ENCODE assay signal across 8 cellular contexts in genomic region chr19:17205237-17206140, GRCh38. TPM values are rescaled to one million over a fixed set of nuclear protein-coding genes. Genes with fewer than 3 reads are reported as not detected.
DNase-seq lines count a peak whose midpoint lies in the region; TF ChIP-seq lines count a peak whose summit lies in the region.

No MANE protein-coding gene starts in this region.

- no peak overlapping the region for H3K4me3 ChIP-seq in NT2/D1 (ENCODE audit: insufficient read length, low read depth)
- H3K4me3 ChIP-seq in fibroblast of lung (replicated peaks in 1 of 4; ENCODE audit: control extremely low read depth in 1 of 4, insufficient read depth in 1 of 4, low read depth in 3 of 4, low read length in 4 of 4) = no peak overlapping the region
- H3K4me3 ChIP-seq in osteoblast (ENCODE audit: insufficient read depth, low read length) = no peak overlapping the region

- H3K9ac ChIP-seq in NT2/D1 (ENCODE audit: insufficient read length, low read depth) (peak overlapping the region; percentile 24), fibroblast of lung (ENCODE audit: insufficient read depth, low read length) (no peak overlapping the region)

- no peak overlapping the region for H3K4me3 Mint-ChIP-seq in activated T-cell treated with anti-CD3 and anti-CD28 coated beads, Interleukin-2, amount 50 U/mL, for 24 hours

- H3K4me1 ChIP-seq in NT2/D1 (ENCODE audit: insufficient read depth, insufficient read length) (peaks cover 22% of the 10 kb centered on the region), fibroblast of lung (ENCODE audit: control insufficient read depth, extremely low read depth, insufficient read depth, low read length) (no peaks in the 10 kb centered on the region), osteoblast (ENCODE audit: insufficient read depth, low read length) (peaks cover 4% of the 10 kb centered on the region)

- no peaks in the 10 kb centered on the region for H3K27me3 Mint-ChIP-seq in activated T-cell treated with anti-CD3 and anti-CD28 coated beads, Interleukin-2, amount 50 U/mL, for 24 hours

- H4K20me1 ChIP-seq in fibroblast of lung (ENCODE audit: control insufficient read depth, extremely low read depth, insufficient read depth, low read length) = no peaks in the 10 kb centered on the region
- peaks cover 15% of the 10 kb centered on the region for H4K20me1 ChIP-seq in osteoblast (ENCODE audit: insufficient read depth, low read length)

- H3K4me2 ChIP-seq in fibroblast of lung (ENCODE audit: extremely low read depth, insufficient read depth, low read length) (no peak overlapping the region), osteoblast (ENCODE audit: insufficient read depth, low read length) (no peak overlapping the region)

- H3K27ac Mint-ChIP-seq in activated T-cell treated with anti-CD3 and anti-CD28 coated beads, Interleukin-2, amount 50 U/mL, for 24 hours = no peak overlapping the region

- no peaks in the 10 kb centered on the region for H3K9me3 ChIP-seq in NT2/D1 (ENCODE audit: insufficient read depth, low read length)
- H3K9me3 ChIP-seq in fibroblast of lung (ENCODE audit: control insufficient read depth, insufficient read depth, low read depth, low read length) = no peaks in the 10 kb centered on the region
- no peaks in the 10 kb centered on the region for H3K9me3 ChIP-seq in osteoblast (ENCODE audit: low read depth, low read length)

- H2AFZ ChIP-seq in fibroblast of lung (ENCODE audit: low read length) (no peak overlapping the region), osteoblast (ENCODE audit: low read length) (no peak overlapping the region)

- H3K79me2 ChIP-seq in fibroblast of lung (ENCODE audit: control insufficient read depth, insufficient read depth, low read length) (no peaks in the 10 kb centered on the region), osteoblast (ENCODE audit: insufficient read depth, low read length) (no peaks in the 10 kb centered on the region)

- H3K27ac ChIP-seq in fibroblast of lung (ENCODE audit: insufficient read depth, low read length) = no peak overlapping the region
- no peak overlapping the region for H3K27ac ChIP-seq in osteoblast (ENCODE audit: low read depth, low read length)

- peaks cover 14% of the 10 kb centered on the region for H3K4me1 Mint-ChIP-seq in activated T-cell treated with anti-CD3 and anti-CD28 coated beads, Interleukin-2, amount 50 U/mL, for 24 hours (ENCODE audit: low read depth)

- no peaks in the 10 kb centered on the region for H3K27me3 ChIP-seq in NT2/D1 (ENCODE audit: insufficient read depth, insufficient read length)
- H3K27me3 ChIP-seq in fibroblast of lung (ENCODE audit: control insufficient read depth, insufficient read depth, low read length) = no peaks in the 10 kb centered on the region
- H3K27me3 ChIP-seq in osteoblast (ENCODE audit: insufficient read depth, low read length) = no peaks in the 10 kb centered on the region

- H3K36me3 ChIP-seq in NT2/D1 (ENCODE audit: insufficient read depth, insufficient read length, low read length) (peaks cover 78% of the 10 kb centered on the region), fibroblast of lung (ENCODE audit: control insufficient read depth, insufficient read depth, low read length) (peaks cover 50% of the 10 kb centered on the region), osteoblast (ENCODE audit: insufficient read depth, low read length) (peaks cover 70% of the 10 kb centered on the region)

- DNase-seq in NCI-H2227 (lab: John Stamatoyannopoulos, UW; ENCODE audit: unreplicated experiment) (peak; percentile 13), NCI-H2227 treated with DMSO at 0.1 percent for 48 hours (lab: John Stamatoyannopoulos, UW) (no peak), NT2/D1 (ENCODE audit: low read depth, low spot score) (no peak), fibroblast of lung (ENCODE audit: low read depth in 2 of 2) (peak; percentile 31 to 64), osteoblast (ENCODE audit: insufficient read length, low spot score, missing footprints) (peak; percentile 93), DMS153 (lab: John Stamatoyannopoulos, UW) (no peak)
- peak; percentile 70 for DNase-seq in activated T-cell treated with anti-CD3 and anti-CD28 coated beads, Interleukin-2, amount 50 U/mL, for 24 hours
- DNase-seq in NK-92 treated with Interleukin-12 subunit alpha and Interleukin-12 subunit beta, amount 100 ng/mL, for 24 hours (lab: John Stamatoyannopoulos, UW) = no peak

- H3K36me3 Mint-ChIP-seq in activated T-cell treated with anti-CD3 and anti-CD28 coated beads, Interleukin-2, amount 50 U/mL, for 24 hours (ENCODE audit: low read depth) = peaks cover 83% of the 10 kb centered on the region

- no peaks in the 10 kb centered on the region for H3K9me3 Mint-ChIP-seq in activated T-cell treated with anti-CD3 and anti-CD28 coated beads, Interleukin-2, amount 50 U/mL, for 24 hours

- TF ChIP-seq CTCF in fibroblast of lung (conservative IDR thresholded peaks at IDR 0.05 in 1 of 2, IDR thresholded peaks at IDR 0.05 in 1 of 2; ENCODE audit: low read depth in 1 of 2, low read length in 2 of 2) (peak; percentile 60 to 74), osteoblast (IDR thresholded peaks at IDR 0.05; ENCODE audit: extremely low read depth, low read depth, low read length) (peak; percentile 58)

RNA-seq across cellular contexts. Expression of gene USE1, which starts 9.7 kb away (rescaled TPM):
- total RNA-seq in fibroblast of lung = 23.8 and 26.5 TPM in 2 replicates
- 25.8 and 27.1 TPM in 2 replicates for polyA plus RNA-seq in fibroblast of lung
- polyA plus RNA-seq in fibroblast of lung (2012) = 33.5 and 33.7 TPM in 2 replicates
- polyA minus RNA-seq in fibroblast of lung (ENCODE audit: low replicate concordance) = 10.8 and 17.7 TPM in 2 replicates
- total RNA-seq in osteoblast = 22.4 and 25.7 TPM in 2 replicates

RNA-seq across cellular contexts. Expression of gene OCEL1, which starts 20.5 kb away (rescaled TPM):
- total RNA-seq in fibroblast of lung (2.6 and 4.6 TPM in 2 replicates), osteoblast (2.4 and 3.3 TPM in 2 replicates)
- polyA plus RNA-seq in fibroblast of lung = 4.5 and 8.8 TPM in 2 replicates
- 18.7 and 20.4 TPM in 2 replicates for polyA plus RNA-seq in fibroblast of lung (2012)
- polyA minus RNA-seq in fibroblast of lung (ENCODE audit: low replicate concordance) = 14.2 and 15.9 TPM in 2 replicates

RNA-seq across cellular contexts. Expression of gene NR2F6, which starts 40.2 kb away (rescaled TPM):
- total RNA-seq in fibroblast of lung = 37.0 and 42.4 TPM in 2 replicates
- 9.6 and 10.4 TPM in 2 replicates for polyA plus RNA-seq in fibroblast of lung
- polyA plus RNA-seq in fibroblast of lung (2012) = 18.4 and 27.7 TPM in 2 replicates
- polyA minus RNA-seq in fibroblast of lung (ENCODE audit: low replicate concordance) = 22.1 and 22.8 TPM in 2 replicates
- total RNA-seq in osteoblast = 29.5 and 32.2 TPM in 2 replicates

RNA-seq across cellular contexts. Expression of gene USHBP1, which starts 59.1 kb away (rescaled TPM):
- total RNA-seq in fibroblast of lung (under 0.01 TPM in 1 of 2 replicates, not detected in the other), osteoblast (not detected in 2 replicates)
- not detected in 2 replicates for polyA plus RNA-seq in fibroblast of lung
- not detected in 2 replicates for polyA plus RNA-seq in fibroblast of lung (2012)
- polyA minus RNA-seq in fibroblast of lung (ENCODE audit: low replicate concordance) = not detected in 2 replicates

Comparison
In these comparisons a context has a peak if more than half of its experiments do, and no peak if none do; other contexts are left out.
1. DNase-seq: peak in NCI-H2227 (single experiment), activated T-cell treated with anti-CD3 and anti-CD28 coated beads, Interleukin-2, amount 50 U/mL, for 24 hours (single experiment), fibroblast of lung (2 of 2) and osteoblast (single experiment); none in NCI-H2227 treated with DMSO at 0.1 percent for 48 hours (single experiment), NT2/D1 (single experiment), DMS153 (single experiment) and NK-92 treated with Interleukin-12 subunit alpha and Interleukin-12 subunit beta, amount 100 ng/mL, for 24 hours (single experiment).